Comparison of ENCODE assay signal across 1 cellular context in the genomic region with DNA sequence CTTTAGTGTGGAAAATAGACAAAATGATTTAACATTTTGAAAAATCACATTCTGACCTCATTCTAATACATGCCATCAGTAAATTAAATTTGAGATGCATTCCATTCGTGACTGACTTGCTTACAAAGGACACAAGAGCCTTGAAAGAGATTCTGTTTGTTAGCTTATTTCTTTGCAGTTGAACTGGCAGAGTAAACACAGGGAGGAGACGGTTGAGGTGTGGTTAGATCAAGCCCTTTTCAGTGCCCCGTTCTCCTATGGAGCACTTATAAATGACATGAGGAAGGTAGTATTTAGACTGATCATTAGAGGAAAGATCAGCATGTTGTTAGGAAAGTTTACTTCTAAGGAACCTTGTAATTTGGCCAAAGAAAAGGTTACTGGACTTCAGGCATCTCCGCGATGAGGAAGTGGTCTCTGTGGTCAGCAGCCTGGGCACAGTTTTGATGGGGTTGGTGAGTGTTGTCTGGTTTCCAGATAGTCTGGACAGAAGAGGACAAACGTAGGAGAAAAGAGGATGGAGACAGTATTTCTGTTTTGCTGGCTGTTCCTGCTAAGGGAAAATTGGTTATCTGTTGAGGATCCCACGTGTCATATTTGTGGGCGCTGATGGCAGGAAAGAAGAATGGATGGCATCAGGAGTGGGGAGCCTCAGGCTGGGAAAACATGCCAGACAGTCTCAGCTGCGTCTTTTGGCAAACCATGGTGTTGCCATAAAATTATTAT.
TF ChIP-seq lines count a peak whose summit lies in the region.

No MANE protein-coding gene starts in this region.

TF ChIP-seq in H1, 55 proteins besides CTCF, POLR2A, EP300 and RAD21 (continued from another document):
- no peak for TF ChIP-seq CHD7 (IDR thresholded peaks at IDR 0.05; ENCODE audit: insufficient replicate concordance, low read length)
- no peak for TF ChIP-seq POU5F1 (IDR thresholded peaks at IDR 0.05; ENCODE audit: low read depth, low read length)
- TF ChIP-seq JUND (IDR thresholded peaks at IDR 0.05; ENCODE audit: low read length), result no peak
- TF ChIP-seq, protein P1, sequence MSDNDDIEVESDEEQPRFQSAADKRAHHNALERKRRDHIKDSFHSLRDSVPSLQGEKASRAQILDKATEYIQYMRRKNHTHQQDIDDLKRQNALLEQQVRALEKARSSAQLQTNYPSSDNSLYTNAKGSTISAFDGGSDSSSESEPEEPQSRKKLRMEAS (IDR thresholded peaks at IDR 0.05), result no peak
- no peak for TF ChIP-seq JUN (IDR thresholded peaks at IDR 0.05; ENCODE audit: low read depth, low read length)
- TF ChIP-seq CBX8 (IDR thresholded peaks at IDR 0.05; ENCODE audit: borderline replicate concordance, low read depth, low read length), result no peak
- TF ChIP-seq, protein P2, sequence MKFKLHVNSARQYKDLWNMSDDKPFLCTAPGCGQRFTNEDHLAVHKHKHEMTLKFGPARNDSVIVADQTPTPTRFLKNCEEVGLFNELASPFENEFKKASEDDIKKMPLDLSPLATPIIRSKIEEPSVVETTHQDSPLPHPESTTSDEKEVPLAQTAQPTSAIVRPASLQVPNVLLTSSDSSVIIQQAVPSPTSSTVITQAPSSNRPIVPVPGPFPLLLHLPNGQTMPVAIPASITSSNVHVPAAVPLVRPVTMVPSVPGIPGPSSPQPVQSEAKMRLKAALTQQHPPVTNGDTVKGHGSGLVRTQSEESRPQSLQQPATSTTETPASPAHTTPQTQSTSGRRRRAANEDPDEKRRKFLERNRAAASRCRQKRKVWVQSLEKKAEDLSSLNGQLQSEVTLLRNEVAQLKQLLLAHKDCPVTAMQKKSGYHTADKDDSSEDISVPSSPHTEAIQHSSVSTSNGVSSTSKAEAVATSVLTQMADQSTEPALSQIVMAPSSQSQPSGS (IDR thresholded peaks at IDR 0.05; ENCODE audit: low read length), result no peak
- TF ChIP-seq FOSL1 (IDR thresholded peaks at IDR 0.05; ENCODE audit: insufficient read depth, low read depth, low read length), result no peak
- TF ChIP-seq SIRT6 (IDR thresholded peaks at IDR 0.05; ENCODE audit: low read length), result no peak
- TF ChIP-seq RXRA (IDR thresholded peaks at IDR 0.05; ENCODE audit: insufficient read depth, low read depth, low read length), result no peak
- no peak for TF ChIP-seq SP2 (IDR thresholded peaks at IDR 0.05; ENCODE audit: low read length)
- TF ChIP-seq SP1 (IDR thresholded peaks at IDR 0.05; ENCODE audit: low read depth, low read length), result no peak
- TF ChIP-seq CHD2 (IDR thresholded peaks at IDR 0.05; ENCODE audit: low read length), result no peak
- no peak for TF ChIP-seq YY1 (IDR thresholded peaks at IDR 0.05; ENCODE audit: low read depth, low read length)
- TF ChIP-seq NRF1 (IDR thresholded peaks at IDR 0.05; ENCODE audit: low read depth, low read length), result no peak
- no peak for TF ChIP-seq SUZ12 (IDR thresholded peaks at IDR 0.05; ENCODE audit: low read length)
- no peak for TF ChIP-seq NANOG (IDR thresholded peaks at IDR 0.05; ENCODE audit: insufficient read depth, low read depth, low read length, poor library complexity, severe bottlenecking)
- no peak for TF ChIP-seq ASH2L (IDR thresholded peaks at IDR 0.05; ENCODE audit: low read length)
